ENCODE assay signal across 19 cellular contexts in the genomic region with DNA sequence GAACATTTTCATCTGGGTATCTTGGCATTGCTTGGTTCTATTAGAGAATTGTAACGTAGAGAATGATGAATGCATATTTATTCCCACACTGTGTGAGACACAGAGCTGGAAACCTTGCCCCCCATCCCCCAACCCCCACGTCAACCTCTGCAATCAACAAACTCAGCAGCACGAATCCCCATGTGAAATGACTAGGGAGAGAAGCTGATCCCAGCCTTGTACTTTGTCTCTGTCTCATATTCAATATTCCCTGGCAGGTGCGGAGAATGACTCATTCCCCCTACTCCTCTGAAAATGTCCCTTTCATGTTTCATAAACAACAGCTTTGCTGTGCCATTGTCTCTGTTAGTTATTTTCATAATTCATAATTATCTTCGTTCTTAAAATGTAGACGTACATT.
DNase-seq lines count a peak whose midpoint lies in the region; ATAC-seq, FAIRE-seq and TF ChIP-seq lines count a peak whose summit lies in the region.
"Had no signal": no experiment of that assay in that cellular context is flagged by ENCODE, and none has a peak within 500 bp of the region (broad histone marks: within the 10 kb centered on the region; RNA-seq: fewer than 3 reads in every experiment).

No MANE protein-coding gene starts in this region.

- peak overlapping the region; percentile 79; the same call in 1 of the 2 replicates for H3K27ac ChIP-seq in HUES64 (ENCODE audit: low read depth, low read length)
- no peak overlapping the region for H3K27ac ChIP-seq in ascending aorta
- H3K27ac ChIP-seq: SK-N-MC had no signal

- H3K27me3 ChIP-seq in HUES64 (ENCODE audit: insufficient read depth, low read length) (no peaks in the 10 kb centered on the region), ascending aorta (no peaks in the 10 kb centered on the region)
- H3K27me3 ChIP-seq: BE2C had no signal

- H3K4me1 ChIP-seq in HUES64 (ENCODE audit: insufficient read depth, low read length): peaks cover 8% of the 10 kb centered on the region
- no peaks in the 10 kb centered on the region for H3K4me1 ChIP-seq in ascending aorta
- H3K4me1 ChIP-seq: BE2C had no signal

- peaks cover 6% of the 10 kb centered on the region; the same call in 1 of the 2 replicates for H3K9me3 ChIP-seq in HUES64 (ENCODE audit: insufficient read depth, low read depth, low read length)
- H3K9me3 ChIP-seq in ascending aorta: no peaks in the 10 kb centered on the region
- H3K9me3 ChIP-seq: BE2C had no signal

- H3K4me3 ChIP-seq in HUES64 (ENCODE audit: low read length) (peak overlapping the region; percentile 11; the same call in 1 of the 2 replicates), ascending aorta (no peak overlapping the region)
- H3K4me3 ChIP-seq: SK-N-MC had no signal

- FAIRE-seq in urothelium cell line (lab: Jason Lieb, UNC): peak; percentile 84
- FAIRE-seq: GM12892 had no signal

- DNase-seq in NCI-H1105 (lab: John Stamatoyannopoulos, UW): peak; percentile 96
- no peak for DNase-seq in NCI-H1105 treated with DMSO at 0.1 percent for 48 hours (lab: John Stamatoyannopoulos, UW)
- DNase-seq in NCI-H69 (lab: John Stamatoyannopoulos, UW): peak; percentile 73
- peak; percentile 50 for DNase-seq in urothelium cell line (ENCODE audit: low spot score)
- DNase-seq in activated CD8-positive, alpha-beta memory T cell treated with anti-CD3 and anti-CD28 coated beads, Interleukin-2, amount 50 U/mL, for 48 hours: no peak
- DNase-seq in ascending aorta (ENCODE audit: low spot score in 2 of 2): no peak
- DNase-seq: 8988T; BE2C; CD4-positive, CD25-positive, alpha-beta regulatory T cell; HCEC 1CT; Karpas-422; NCI-H82; OCI-M1; Right ventricle myocardium superior; T-cell had no signal

- intact Hi-C loops in ascending aorta (cut with DNase I): no loop called here

- H3K9ac ChIP-seq in HUES64 (ENCODE audit: low read depth, low read length): no peak overlapping the region

- WGBS in HUES64: 79% methylated on average over 5 of the region's 6 CpGs

- H3K36me3 ChIP-seq in HUES64 (ENCODE audit: insufficient read depth, low read length) (no peaks in the 10 kb centered on the region), ascending aorta (no peaks in the 10 kb centered on the region)
- H3K36me3 ChIP-seq: BE2C had no signal

- ATAC-seq in GM21515 (IDR thresholded peaks at IDR 0.05; ENCODE audit: unreplicated experiment): no peak
- ATAC-seq: T-cell had no signal

- TF ChIP-seq CTCF in ascending aorta (IDR thresholded peaks at IDR 0.05): no peak

Comparison
In these comparisons a context has a peak if more than half of its experiments do, and no peak if none do; other contexts are left out.
1. DNase-seq: peak in NCI-H1105 (single experiment), NCI-H69 (single experiment) and urothelium cell line (single experiment); none in NCI-H1105 treated with DMSO at 0.1 percent for 48 hours (single experiment), activated CD8-positive, alpha-beta memory T cell treated with anti-CD3 and anti-CD28 coated beads, Interleukin-2, amount 50 U/mL, for 48 hours (single experiment) and ascending aorta (0 of 2).